8 cellular contexts compared by ENCODE assay signal in the genomic region with DNA sequence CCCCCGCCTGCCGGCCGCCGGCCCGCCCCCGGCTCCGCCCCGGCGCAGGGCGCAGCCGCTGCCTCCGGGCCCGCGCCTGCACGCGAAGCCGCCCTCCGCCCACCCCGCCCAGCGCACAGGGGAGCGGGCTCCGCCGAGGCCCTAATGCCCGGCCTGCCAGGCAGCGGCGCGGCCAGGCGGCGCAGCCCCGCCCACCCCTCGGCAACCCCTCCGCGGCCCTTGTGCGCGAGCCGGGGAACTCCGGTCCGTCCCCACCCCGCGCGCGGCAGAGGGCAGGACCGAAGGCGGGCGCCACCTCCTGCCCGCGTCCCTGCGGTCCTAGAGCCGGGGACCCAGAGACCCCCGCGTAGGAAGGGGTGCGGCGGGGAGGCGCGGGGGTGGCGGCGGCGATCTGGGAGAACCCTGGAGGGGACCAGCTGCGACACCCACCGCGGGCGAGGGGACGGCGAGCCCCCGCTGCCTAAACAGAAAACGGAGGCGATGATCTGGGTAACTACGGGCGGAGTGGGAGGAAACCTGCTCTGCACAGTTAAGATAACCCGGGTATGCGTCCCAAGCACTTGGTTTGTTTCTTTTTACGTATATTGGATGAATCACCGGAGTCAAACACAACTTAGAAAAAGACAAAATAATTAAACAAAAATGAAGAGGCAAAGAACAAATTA. TPM values are rescaled to one million over a fixed set of nuclear protein-coding genes. Genes with fewer than 3 reads are reported as not detected.
DNase-seq lines count a peak whose midpoint lies in the region; ATAC-seq and TF ChIP-seq lines count a peak whose summit lies in the region.

No MANE protein-coding gene starts in this region.

- H3K27ac ChIP-seq in HEK293 (ENCODE audit: extremely low read depth, low read depth, low read length) (peak overlapping the region; percentile 77; the same call in 1 of the 2 replicates), parathyroid adenoma (peak overlapping the region; percentile 74), tibial artery (peak overlapping the region; percentile 86 to 90)

- H3K9me3 ChIP-seq in HEK293 (ENCODE audit: control insufficient read depth, insufficient read depth, low read depth, low read length) (no peaks in the 10 kb centered on the region), parathyroid adenoma (ENCODE audit: control insufficient read depth, low read length) (no peaks in the 10 kb centered on the region), tibial artery (no peaks in the 10 kb centered on the region)

- DNase-seq in MV-4-11 (lab: John Stamatoyannopoulos, UW) (peak; percentile 74), SKM-1 treated with dmso at 0.1 percent for 144 hours (lab: John Stamatoyannopoulos, UW; ENCODE audit: unreplicated experiment) (peak; percentile 66), Right ventricle myocardium inferior (ENCODE audit: missing footprints) (peak; percentile 96), tibial artery (peak; percentile 89 to 96)
- DNase-seq in activated naive CD8-positive, alpha-beta T cell treated with anti-CD3 and anti-CD28 coated beads, Interleukin-2, amount 10 ng/mL, durations not matched to agents 7 days and 5 days = peak; percentile 92

- peaks cover 9% of the 10 kb centered on the region for H3K79me2 ChIP-seq in parathyroid adenoma

- peak overlapping the region; percentile 88 for H3K27ac Mint-ChIP-seq in activated naive CD8-positive, alpha-beta T cell treated with anti-CD3 and anti-CD28 coated beads, Interleukin-2, amount 10 ng/mL, durations not matched to agents 7 days and 5 days

- POLR2A ChIA-PET in HEK293 (lab: Yijun Ruan, JAX) = interaction anchor here (1.2 kb wide), 1 partner anchor 23 kb away, joined by 3 read pairs; no protein-coding TSS in a partner anchor
- POLR2A ChIA-PET in activated naive CD8-positive, alpha-beta T cell treated with anti-CD3 and anti-CD28 coated beads, Interleukin-2, amount 10 ng/mL, durations not matched to agents 7 days and 5 days (lab: Charles Lee) = interaction anchor here (0.8 to 1.0 kb wide), 2 partner anchors 79 to 190 kb away, joined by 3 read pairs; a partner anchor contains a TSS

- H3K9me3 Mint-ChIP-seq in activated naive CD8-positive, alpha-beta T cell treated with anti-CD3 and anti-CD28 coated beads, Interleukin-2, amount 10 ng/mL, durations not matched to agents 7 days and 5 days = no peaks in the 10 kb centered on the region

- H3K4me3 ChIP-seq in HEK293 (ENCODE audit: low read depth, low read length) = peak overlapping the region; percentile 59
- H3K4me3 ChIP-seq in parathyroid adenoma (ENCODE audit: low read depth, low read length) = peak overlapping the region; percentile 76
- peak overlapping the region; percentile 67 to 72 for H3K4me3 ChIP-seq in tibial artery

- CTCF ChIA-PET in HEK293 (lab: Yijun Ruan, JAX) = interaction anchor here (0.6 to 1.4 kb wide), 2 partner anchors 187 kb away, joined by 3 to 5 read pairs; no protein-coding TSS in a partner anchor

- peak; percentile 90 for ATAC-seq in activated naive CD8-positive, alpha-beta T cell treated with anti-CD3 and anti-CD28 coated beads, Interleukin-2, amount 10 ng/mL, durations not matched to agents 7 days and 5 days (ENCODE audit: low read depth)
- ATAC-seq in Right ventricle myocardium inferior = peak; percentile 99

- H3K36me3 Mint-ChIP-seq in activated naive CD8-positive, alpha-beta T cell treated with anti-CD3 and anti-CD28 coated beads, Interleukin-2, amount 10 ng/mL, durations not matched to agents 7 days and 5 days = no peaks in the 10 kb centered on the region

- intact Hi-C loops in Right ventricle myocardium inferior (cut with DNase I) = loop anchor here (1.0 to 10.0 kb wide), 3 partner anchors 78 to 273 kb away; no protein-coding TSS in a partner anchor
- intact Hi-C loops in tibial artery (cut with DNase I; ENCODE audit: low total_unique reads) = loop anchor here (5.0 to 10.0 kb wide), 4 partner anchors 80 to 450 kb away; a partner anchor contains a TSS

- peak overlapping the region; percentile 85 for H3K4me3 Mint-ChIP-seq in activated naive CD8-positive, alpha-beta T cell treated with anti-CD3 and anti-CD28 coated beads, Interleukin-2, amount 10 ng/mL, durations not matched to agents 7 days and 5 days

- H3K27me3 ChIP-seq in parathyroid adenoma (ENCODE audit: control insufficient read depth, insufficient read depth, low read length) (no peaks in the 10 kb centered on the region), tibial artery (no peaks in the 10 kb centered on the region)

- TF ChIP-seq POLR2A in GM10847 (IDR thresholded peaks at IDR 0.05; ENCODE audit: extremely low read depth, insufficient read length) = peak; percentile 38

- peak overlapping the region; percentile 80 for H2AFZ ChIP-seq in parathyroid adenoma

- no peaks in the 10 kb centered on the region for H3K27me3 Mint-ChIP-seq in activated naive CD8-positive, alpha-beta T cell treated with anti-CD3 and anti-CD28 coated beads, Interleukin-2, amount 10 ng/mL, durations not matched to agents 7 days and 5 days

- H3K4me2 ChIP-seq in parathyroid adenoma (ENCODE audit: low read length) = peak overlapping the region; percentile 86

- peak overlapping the region; percentile 19 for H3K9ac ChIP-seq in parathyroid adenoma

- TF ChIP-seq CTCF in HEK293 (tag by site-specific recombination; IDR thresholded peaks at IDR 0.05) (peak; percentile 39; the same call in 1 of the 2 replicates), parathyroid adenoma (IDR thresholded peaks at IDR 0.05) (peak; percentile 4), tibial artery (IDR thresholded peaks at IDR 0.05) (no peak)

- H3K4me1 ChIP-seq in HEK293 (ENCODE audit: control insufficient read depth, insufficient read depth, low read length) (peaks cover 16% of the 10 kb centered on the region), parathyroid adenoma (peaks cover 7% of the 10 kb centered on the region), tibial artery (peaks cover 0 to 33% (median 23%) of the 10 kb centered on the region in 4 donors)

- H3K4me1 Mint-ChIP-seq in activated naive CD8-positive, alpha-beta T cell treated with anti-CD3 and anti-CD28 coated beads, Interleukin-2, amount 10 ng/mL, durations not matched to agents 7 days and 5 days = peaks cover 33% of the 10 kb centered on the region

- H3K36me3 ChIP-seq in HEK293 (ENCODE audit: control insufficient read depth in 2 of 2, insufficient read depth in 1 of 2, low read length in 2 of 2) (no peaks in the 10 kb centered on the region), parathyroid adenoma (ENCODE audit: control insufficient read depth, insufficient read depth, low read length) (no peaks in the 10 kb centered on the region), tibial artery (no peaks in the 10 kb centered on the region)

TF ChIP-seq in HEK293, 187 proteins besides CTCF, POLR2A, EP300 and RAD21 (continues in another document):
- TF ChIP-seq ZFP37 (tag by site-specific recombination; IDR thresholded peaks at IDR 0.05) (no peak), EGR2 (tag by site-specific recombination; IDR thresholded peaks at IDR 0.05; ENCODE audit: low read depth) (peak; percentile 88), ZNF394 (tag by site-specific recombination; IDR thresholded peaks at IDR 0.05; ENCODE audit: borderline replicate concordance) (peak; percentile 14; the same call in 1 of the 2 replicates), ZXDB (tag by site-specific recombination; IDR thresholded peaks at IDR 0.05) (0 out of 2 replicates have a peak, but pooled peaks have one; percentile 35), WT1 (tag by site-specific recombination; IDR thresholded peaks at IDR 0.05) (peak; percentile 54), ZNF335 (tag by site-specific recombination; conservative IDR thresholded peaks at IDR 0.05) (peak; percentile 83)
- TF ChIP-seq, protein P1, sequence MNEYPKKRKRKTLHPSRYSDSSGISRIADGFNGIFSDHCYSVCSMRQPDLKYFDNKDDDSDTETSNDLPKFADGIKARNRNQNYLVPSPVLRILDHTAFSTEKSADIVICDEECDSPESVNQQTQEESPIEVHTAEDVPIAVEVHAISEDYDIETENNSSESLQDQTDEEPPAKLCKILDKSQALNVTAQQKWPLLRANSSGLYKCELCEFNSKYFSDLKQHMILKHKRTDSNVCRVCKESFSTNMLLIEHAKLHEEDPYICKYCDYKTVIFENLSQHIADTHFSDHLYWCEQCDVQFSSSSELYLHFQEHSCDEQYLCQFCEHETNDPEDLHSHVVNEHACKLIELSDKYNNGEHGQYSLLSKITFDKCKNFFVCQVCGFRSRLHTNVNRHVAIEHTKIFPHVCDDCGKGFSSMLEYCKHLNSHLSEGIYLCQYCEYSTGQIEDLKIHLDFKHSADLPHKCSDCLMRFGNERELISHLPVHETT (tag by site-specific recombination; IDR thresholded peaks at IDR 0.05) = no peak
- TF ChIP-seq, protein P2, sequence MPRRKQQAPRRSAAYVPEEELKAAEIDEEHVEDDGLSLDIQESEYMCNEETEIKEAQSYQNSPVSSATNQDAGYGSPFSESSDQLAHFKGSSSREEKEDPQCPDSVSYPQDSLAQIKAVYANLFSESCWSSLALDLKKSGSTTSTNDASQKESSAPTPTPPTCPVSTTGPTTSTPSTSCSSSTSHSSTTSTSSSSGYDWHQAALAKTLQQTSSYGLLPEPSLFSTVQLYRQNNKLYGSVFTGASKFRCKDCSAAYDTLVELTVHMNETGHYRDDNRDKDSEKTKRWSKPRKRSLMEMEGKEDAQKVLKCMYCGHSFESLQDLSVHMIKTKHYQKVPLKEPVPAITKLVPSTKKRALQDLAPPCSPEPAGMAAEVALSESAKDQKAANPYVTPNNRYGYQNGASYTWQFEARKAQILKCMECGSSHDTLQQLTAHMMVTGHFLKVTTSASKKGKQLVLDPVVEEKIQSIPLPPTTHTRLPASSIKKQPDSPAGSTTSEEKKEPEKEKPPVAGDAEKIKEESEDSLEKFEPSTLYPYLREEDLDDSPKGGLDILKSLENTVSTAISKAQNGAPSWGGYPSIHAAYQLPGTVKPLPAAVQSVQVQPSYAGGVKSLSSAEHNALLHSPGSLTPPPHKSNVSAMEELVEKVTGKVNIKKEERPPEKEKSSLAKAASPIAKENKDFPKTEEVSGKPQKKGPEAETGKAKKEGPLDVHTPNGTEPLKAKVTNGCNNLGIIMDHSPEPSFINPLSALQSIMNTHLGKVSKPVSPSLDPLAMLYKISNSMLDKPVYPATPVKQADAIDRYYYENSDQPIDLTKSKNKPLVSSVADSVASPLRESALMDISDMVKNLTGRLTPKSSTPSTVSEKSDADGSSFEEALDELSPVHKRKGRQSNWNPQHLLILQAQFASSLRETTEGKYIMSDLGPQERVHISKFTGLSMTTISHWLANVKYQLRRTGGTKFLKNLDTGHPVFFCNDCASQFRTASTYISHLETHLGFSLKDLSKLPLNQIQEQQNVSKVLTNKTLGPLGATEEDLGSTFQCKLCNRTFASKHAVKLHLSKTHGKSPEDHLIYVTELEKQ (tag by site-specific recombination; IDR thresholded peaks at IDR 0.05; ENCODE audit: borderline replicate concordance) = no peak

RNA-seq across cellular contexts. Expression of a gene that starts 0.4 kb away (rescaled TPM):
- total RNA-seq in activated naive CD8-positive, alpha-beta T cell treated with anti-CD3 and anti-CD28 coated beads, Interleukin-2, amount 10 ng/mL, durations not matched to agents 7 days and 5 days = 10 to 100 TPM; 21.4 to 23.9 TPM
- total RNA-seq in Right ventricle myocardium inferior = 20.1 TPM

Comparison
In these comparisons a context has a peak if more than half of its experiments do, and no peak if none do; other contexts are left out.
1. Peak in every context shown above with its lines: DNase-seq, ATAC-seq, H3K4me3 ChIP-seq and H3K27ac ChIP-seq.
2. CTCF ChIP-seq: peak in HEK293 (single experiment) and parathyroid adenoma (single experiment); none in tibial artery (0 of 2).